Comparison of ENCODE assay signal across 8 cellular contexts in genomic region chr4:6917445-6918241, GRCh38. TPM values are rescaled to one million over a fixed set of nuclear protein-coding genes. Genes with fewer than 3 reads are reported as not detected.
A peak's percentile ranks its signal among the peaks of the same experiment; 100 is the strongest.
DNase-seq lines count a peak whose midpoint lies in the region; ATAC-seq and TF ChIP-seq lines count a peak whose summit lies in the region.

No MANE protein-coding gene starts in this region.

- peak overlapping the region; percentile 94 for H3K27ac Mint-ChIP-seq in dendritic cell treated with granulocyte-macrophage colony-stimulating factor and Interleukin-4, amounts not matched to agents 40 ng/mL and 50 ng/mL, for 4 days
- peak overlapping the region; percentile 82 for H3K27ac Mint-ChIP-seq in memory B cell

- H3K9me3 Mint-ChIP-seq in dendritic cell treated with granulocyte-macrophage colony-stimulating factor and Interleukin-4, amounts not matched to agents 40 ng/mL and 50 ng/mL, for 4 days, result no peaks in the 10 kb centered on the region
- no peaks in the 10 kb centered on the region for H3K9me3 Mint-ChIP-seq in memory B cell

- no peaks in the 10 kb centered on the region for H3K27me3 Mint-ChIP-seq in dendritic cell treated with granulocyte-macrophage colony-stimulating factor and Interleukin-4, amounts not matched to agents 40 ng/mL and 50 ng/mL, for 4 days
- no peaks in the 10 kb centered on the region for H3K27me3 Mint-ChIP-seq in memory B cell

- peaks cover 78% of the 10 kb centered on the region for H3K36me3 Mint-ChIP-seq in dendritic cell treated with granulocyte-macrophage colony-stimulating factor and Interleukin-4, amounts not matched to agents 40 ng/mL and 50 ng/mL, for 4 days (ENCODE audit: low read depth)
- H3K36me3 Mint-ChIP-seq in memory B cell, result peaks cover 1% of the 10 kb centered on the region

- H3K27me3 ChIP-seq in Loucy (ENCODE audit: insufficient read depth, low read length, poor library complexity, severe bottlenecking) (no peaks in the 10 kb centered on the region), tibial nerve (no peaks in the 10 kb centered on the region)

- peaks cover 86% of the 10 kb centered on the region for H3K4me1 Mint-ChIP-seq in dendritic cell treated with granulocyte-macrophage colony-stimulating factor and Interleukin-4, amounts not matched to agents 40 ng/mL and 50 ng/mL, for 4 days (ENCODE audit: low read depth)
- H3K4me1 Mint-ChIP-seq in memory B cell, result peaks cover 38% of the 10 kb centered on the region

- TF ChIP-seq CTCF in Loucy (conservative IDR thresholded peaks at IDR 0.05; ENCODE audit: low read length) (peak; percentile 55), tibial nerve (IDR thresholded peaks at IDR 0.05) (peak in 4 of 5 experiments; percentile 40 to 58 (median 50))

- H3K79me2 ChIP-seq in Loucy (ENCODE audit: insufficient read depth, low read length), result peaks cover 19% of the 10 kb centered on the region; the same call in 1 of the 2 replicates

- intact Hi-C loops in dendritic cell treated with granulocyte-macrophage colony-stimulating factor and Interleukin-4, amounts not matched to agents 40 ng/mL and 50 ng/mL, for 4 days (cut with micrococcal nuclease), result loop anchor here (1.0 kb wide), 2 partner anchors 8 to 9 kb away; partner anchors contain the start of gene TBC1D14

- H3K9me3 ChIP-seq in Loucy (ENCODE audit: insufficient read depth, low read depth, low read length) (no peaks in the 10 kb centered on the region), tibial nerve (no peaks in the 10 kb centered on the region)

- no peaks in the 10 kb centered on the region for H3K36me3 ChIP-seq in Loucy (ENCODE audit: insufficient read depth, low read length)
- H3K36me3 ChIP-seq in tibial nerve, result no peaks in the 10 kb centered on the region

- H3K4me2 ChIP-seq in Loucy (ENCODE audit: low read depth, low read length, poor library complexity, severe bottlenecking), result peak overlapping the region; percentile 35

- H3K4me3 ChIP-seq in Loucy (ENCODE audit: low read length, poor library complexity, severe bottlenecking), result no peak overlapping the region
- H3K4me3 ChIP-seq in tibial nerve, result no peak overlapping the region

- no peak for TF ChIP-seq POLR2A in tibial nerve (IDR thresholded peaks at IDR 0.05)

- peaks cover 30% of the 10 kb centered on the region for H3K4me1 ChIP-seq in Loucy (ENCODE audit: insufficient read depth, low read length, poor library complexity, severe bottlenecking)
- H3K4me1 ChIP-seq in tibial nerve, result peaks cover 0 to 70% (median 28%) of the 10 kb centered on the region in 4 donors

- peak; percentile 56 to 79 for TF ChIP-seq EP300 in tibial nerve (IDR thresholded peaks at IDR 0.05)

- no peak overlapping the region for H2AFZ ChIP-seq in Loucy (ENCODE audit: low read length)

- no peaks in the 10 kb centered on the region for H3K9me2 ChIP-seq in Loucy (replicated peaks; ENCODE audit: low read depth, low read length)

- peak overlapping the region; percentile 4 for H3K9ac ChIP-seq in Loucy (ENCODE audit: low read depth, low read length, poor library complexity, severe bottlenecking)

- peak overlapping the region in 3 of 4 donors; percentile 71 to 81 (median 80) for H3K27ac ChIP-seq in tibial nerve

- DNase-seq in DMS 273 (lab: John Stamatoyannopoulos, UW; ENCODE audit: unreplicated experiment) (peak; percentile 73), SW480 (ENCODE audit: low spot score) (peak; percentile 85), memory B cell (ENCODE audit: low spot score in 2 of 2) (peak; percentile 50 to 63), tibial nerve (ENCODE audit: low spot score in 2 of 2) (peak; percentile 49 to 66), hepatic stellate cell (ENCODE audit: low spot score) (no peak)

- H3F3A ChIP-seq in Loucy (ENCODE audit: low read depth), result no peaks in the 10 kb centered on the region

- peaks cover 4% of the 10 kb centered on the region for H4K20me1 ChIP-seq in Loucy (ENCODE audit: insufficient read depth, low read length, poor library complexity, severe bottlenecking)

- ATAC-seq in GM21576 (IDR thresholded peaks at IDR 0.05; ENCODE audit: unreplicated experiment) (peak; percentile 77), memory B cell (ENCODE audit: low read depth) (peak; percentile 95)

- peak overlapping the region; percentile 60 for H3K4me3 Mint-ChIP-seq in dendritic cell treated with granulocyte-macrophage colony-stimulating factor and Interleukin-4, amounts not matched to agents 40 ng/mL and 50 ng/mL, for 4 days
- H3K4me3 Mint-ChIP-seq in memory B cell, result peak overlapping the region; percentile 71

- WGBS in tibial nerve, 2 donors, result 39 to 45% methylated on average over 18 of the region's 18 CpGs

RNA-seq across cellular contexts. Expression of gene TBC1D14, which starts 8.0 kb away (rescaled TPM):
- total RNA-seq in tibial nerve, result 10 to 100 TPM; 46.9 to 65.7 (median 51.3) TPM
